In genomic region chr22:50527921-50528681, GRCh38 we compare ENCODE assay signal across 13 cellular contexts. TPM values are rescaled to one million over a fixed set of nuclear protein-coding genes. Genes with fewer than 3 reads are reported as not detected.
DNase-seq lines count a peak whose midpoint lies in the region; ATAC-seq and TF ChIP-seq lines count a peak whose summit lies in the region.
"Had no signal": no experiment of that assay in that cellular context is flagged by ENCODE, and none has a peak within 500 bp of the region (broad histone marks: within the 10 kb centered on the region; RNA-seq: fewer than 3 reads in every experiment).

No MANE protein-coding gene starts in this region.

- DNase-seq in CD4-positive, alpha-beta T cell = no peak
- DNase-seq in central memory CD8-positive, alpha-beta T cell (ENCODE audit: low spot score in 2 of 2) = no peak
- DNase-seq in nephron progenitor cell = no peak
- no peak for DNase-seq in SIG-M5 (lab: John Stamatoyannopoulos, UW)
- no peak for DNase-seq in NCI-H526 treated with DMSO at 0.1 percent for 48 hours (lab: John Stamatoyannopoulos, UW)
- DNase-seq: DND-41; stimulated activated CD4-positive, alpha-beta T cell treated with anti-CD3 and anti-CD28 coated beads, Interleukin-4, amount 100 ng/mL, for 4 hours; T1000 had no signal

- POLR2A ChIA-PET in CD4-positive, alpha-beta T cell (lab: Charles Lee) = interaction anchor here (0.7 to 6.7 kb wide), 8 partner anchors 10 to 93 kb away, joined by 3 to 258 read pairs (median 18); partner anchors contain the start of genes CHKB, KLHDC7B, LMF2 and NCAPH2
- POLR2A ChIA-PET in HEK293 (lab: Yijun Ruan, JAX) = interaction anchor here (1.4 to 1.7 kb wide), 2 partner anchors 20 to 35 kb away, joined by 4 to 6 read pairs; partner anchors contain the start of genes LMF2, NCAPH2 and SYCE3

- ATAC-seq in CD4-positive, alpha-beta T cell (ENCODE audit: poor library complexity) = no peak
- ATAC-seq in central memory CD8-positive, alpha-beta T cell (replicated peaks; ENCODE audit: extremely low read depth, poor library complexity, severe bottlenecking) = no peak
- ATAC-seq in HG02840 (IDR thresholded peaks at IDR 0.05; ENCODE audit: low FRiP score, unreplicated experiment) = no peak
- ATAC-seq in GM18870 (IDR thresholded peaks at IDR 0.05; ENCODE audit: unreplicated experiment) = no peak
- ATAC-seq: K562 had no signal

- no peak overlapping the region for H3K4me3 ChIP-seq in HEK293 (ENCODE audit: low read depth, low read length)
- H3K4me3 ChIP-seq: K562 had no signal

- H3K4me1 Mint-ChIP-seq in CD4-positive, alpha-beta T cell (ENCODE audit: low read depth) = peaks cover 38% of the 10 kb centered on the region
- peaks cover 55% of the 10 kb centered on the region for H3K4me1 Mint-ChIP-seq in central memory CD8-positive, alpha-beta T cell
- peaks cover 29% of the 10 kb centered on the region for H3K4me1 Mint-ChIP-seq in nephron progenitor cell

- no peaks in the 10 kb centered on the region; the same call in 1 of the 2 replicates for H3K4me1 ChIP-seq in HEK293 (ENCODE audit: control insufficient read depth, insufficient read depth, low read length)

- H3K9me3 Mint-ChIP-seq in CD4-positive, alpha-beta T cell = no peaks in the 10 kb centered on the region
- H3K9me3 Mint-ChIP-seq in central memory CD8-positive, alpha-beta T cell = no peaks in the 10 kb centered on the region
- H3K9me3 Mint-ChIP-seq in nephron progenitor cell = no peaks in the 10 kb centered on the region

- CTCF ChIA-PET in CD4-positive, alpha-beta T cell (lab: Charles Lee) = interaction anchor here (0.7 to 5.2 kb wide), 4 partner anchors 12 to 93 kb away, joined by 3 to 70 read pairs (median 5); partner anchors contain the start of gene SYCE3
- CTCF ChIA-PET in HEK293 (lab: Yijun Ruan, JAX) = interaction anchor here (0.7 to 1.1 kb wide), 5 partner anchors 8 to 142 kb away, joined by 3 to 4 read pairs (median 3); no protein-coding TSS in a partner anchor

- H3K4me3 Mint-ChIP-seq in CD4-positive, alpha-beta T cell = peak overlapping the region; percentile 83
- H3K4me3 Mint-ChIP-seq in central memory CD8-positive, alpha-beta T cell = peak overlapping the region; percentile 92
- H3K4me3 Mint-ChIP-seq in nephron progenitor cell = peak overlapping the region; percentile 72

- intact Hi-C loops in CD4-positive, alpha-beta T cell (cut with DNase I, micrococcal nuclease) = loop anchor here (2.0 to 5.0 kb wide), 5 partner anchors 33 to 94 kb away; partner anchors contain the start of genes CHKB (in 1 of the 2) and SYCE3 (in 1 of the 2)

- peaks cover 18% of the 10 kb centered on the region for H3K36me3 Mint-ChIP-seq in CD4-positive, alpha-beta T cell (ENCODE audit: low read depth)
- peaks cover 44% of the 10 kb centered on the region for H3K36me3 Mint-ChIP-seq in central memory CD8-positive, alpha-beta T cell (ENCODE audit: insufficient read depth)
- peaks cover 12% of the 10 kb centered on the region for H3K36me3 Mint-ChIP-seq in nephron progenitor cell (ENCODE audit: low read depth)

- H3K27me3 ChIP-seq in CD4-positive, alpha-beta T cell (ENCODE audit: control insufficient read depth, insufficient read depth, low read length) = no peaks in the 10 kb centered on the region
- H3K27me3 ChIP-seq: adrenal gland had no signal

- H3K27me3 Mint-ChIP-seq in CD4-positive, alpha-beta T cell = peaks cover 8% of the 10 kb centered on the region
- no peaks in the 10 kb centered on the region for H3K27me3 Mint-ChIP-seq in central memory CD8-positive, alpha-beta T cell
- peaks cover 46% of the 10 kb centered on the region for H3K27me3 Mint-ChIP-seq in nephron progenitor cell (ENCODE audit: low read depth, poor library complexity)

- no peak overlapping the region for H3K27ac ChIP-seq in CD4-positive, alpha-beta T cell (ENCODE audit: low read depth, low read length)
- no peak overlapping the region for H3K27ac ChIP-seq in HEK293 (ENCODE audit: extremely low read depth, low read depth, low read length)

- TF ChIP-seq CTCF in CD4-positive, alpha-beta T cell (IDR thresholded peaks at IDR 0.05) = no peak
- TF ChIP-seq CTCF in HEK293 (tag by site-specific recombination; IDR thresholded peaks at IDR 0.05) (no peak), nephron progenitor cell (IDR thresholded peaks at IDR 0.05) (no peak)

- H3K27ac Mint-ChIP-seq in CD4-positive, alpha-beta T cell = peak overlapping the region; percentile 90
- H3K27ac Mint-ChIP-seq in central memory CD8-positive, alpha-beta T cell (ENCODE audit: low read depth) = peak overlapping the region; percentile 91
- no peak overlapping the region for H3K27ac Mint-ChIP-seq in nephron progenitor cell

- no peaks in the 10 kb centered on the region for H3K9me3 ChIP-seq in CD4-positive, alpha-beta T cell (ENCODE audit: control insufficient read depth, low read length)
- no peaks in the 10 kb centered on the region for H3K9me3 ChIP-seq in HEK293 (ENCODE audit: control insufficient read depth, insufficient read depth, low read depth, low read length)
- H3K9me3 ChIP-seq: adrenal gland had no signal

- peaks cover 0 to 16% of the 10 kb centered on the region in 2 experiments; a peak in 1 of 3 replicates for H3K36me3 ChIP-seq in HEK293 (ENCODE audit: control insufficient read depth in 2 of 2, insufficient read depth in 1 of 2, low read length in 2 of 2)

TF ChIP-seq in HEK293, 187 proteins besides CTCF, POLR2A, EP300 and RAD21:
- TF ChIP-seq ZIC2 (tag by site-specific recombination; IDR thresholded peaks at IDR 0.05) (0 out of 2 replicates have a peak, but pooled peaks have one; percentile 9), ZNF266 (tag by site-specific recombination; IDR thresholded peaks at IDR 0.05; ENCODE audit: low read depth) (no peak), ZNF768 (tag by site-specific recombination; IDR thresholded peaks at IDR 0.05) (no peak), ZNF654 (tag by site-specific recombination; IDR thresholded peaks at IDR 0.05; ENCODE audit: low read depth) (no peak), ZNF18 (tag by site-specific recombination; IDR thresholded peaks at IDR 0.05) (no peak), KLF10 (tag by site-specific recombination; IDR thresholded peaks at IDR 0.05) (no peak), ZNF121 (tag by site-specific recombination; IDR thresholded peaks at IDR 0.05) (peak; percentile 87), GLIS1 (tag by site-specific recombination; IDR thresholded peaks at IDR 0.05) (0 out of 2 replicates have a peak, but pooled peaks have one; percentile 10), SP3 (tag by site-specific recombination; IDR thresholded peaks at IDR 0.05) (no peak)

RNA-seq across cellular contexts. Expression of gene TYMP, which starts 1.7 kb away (rescaled TPM):
- 10 to 100 TPM in 1 of 2 experiments, 1 to 10 TPM in 1; 9.9 to 10.0 TPM for total RNA-seq in CD4-positive, alpha-beta T cell

RNA-seq across cellular contexts. Expression of gene SCO2, which starts 2.7 kb away (rescaled TPM):
- 1 to 10 TPM in 1 of 2 experiments, under 1 TPM in 1; 0.61 to 5.6 TPM for total RNA-seq in CD4-positive, alpha-beta T cell

RNA-seq across cellular contexts. Expression of gene KLHDC7B, which starts 17.6 kb away (rescaled TPM):
- 1 to 10 TPM; 2.3 TPM for total RNA-seq in CD4-positive, alpha-beta T cell

RNA-seq across cellular contexts. Expression of gene NCAPH2, which starts 20.1 kb away (rescaled TPM):
- total RNA-seq in CD4-positive, alpha-beta T cell = 100 to 1,000 TPM; 184 to 185 TPM

RNA-seq across cellular contexts. Expression of gene LMF2, which starts 20.6 kb away (rescaled TPM):
- 100 to 1,000 TPM; 107 to 114 TPM for total RNA-seq in CD4-positive, alpha-beta T cell
